ENCODE assay signal across 12 cellular contexts in genomic region chrX:54447461-54447860, GRCh38. TPM values are rescaled to one million over a fixed set of nuclear protein-coding genes. Genes with fewer than 3 reads are reported as not detected.
DNase-seq lines count a peak whose midpoint lies in the region; ATAC-seq and TF ChIP-seq lines count a peak whose summit lies in the region.
"Had no signal": no experiment of that assay in that cellular context is flagged by ENCODE, and none has a peak within 500 bp of the region (broad histone marks: within the 10 kb centered on the region; RNA-seq: fewer than 3 reads in every experiment).

No MANE protein-coding gene starts in this region.

- H3K27me3 Mint-ChIP-seq in GM23338 (ENCODE audit: insufficient read depth, low read depth, poor library complexity): peaks cover 7% of the 10 kb centered on the region
- H3K27me3 Mint-ChIP-seq: activated T-helper 17 cell treated with anti-CD3 and anti-CD28 coated beads, Interleukin-2, amount 50 U/mL, for 72 hours; effector memory CD8-positive, alpha-beta T cell had no signal

- no peaks in the 10 kb centered on the region; the same call in 2 of the 3 replicates for H3K9me3 Mint-ChIP-seq in GM23338
- H3K9me3 Mint-ChIP-seq: activated T-helper 17 cell treated with anti-CD3 and anti-CD28 coated beads, Interleukin-2, amount 50 U/mL, for 72 hours; effector memory CD8-positive, alpha-beta T cell had no signal

- H3K9me3 ChIP-seq in SK-N-SH (no peaks in the 10 kb centered on the region), hepatocyte (ENCODE audit: low read depth) (no peaks in the 10 kb centered on the region)

- no peaks in the 10 kb centered on the region for H3F3A ChIP-seq in GM23338 (replicated peaks; ENCODE audit: low read depth)
- H3F3A ChIP-seq in SK-N-SH (replicated peaks; ENCODE audit: insufficient read depth): no peaks in the 10 kb centered on the region

- TF ChIP-seq EP300 in SK-N-SH (IDR thresholded peaks at IDR 0.05; ENCODE audit: borderline replicate concordance in 1 of 2, low read depth in 1 of 2, low read length in 1 of 2): no peak

- H3K4me1 ChIP-seq in GM23338 (ENCODE audit: insufficient read depth) (peaks cover 7% of the 10 kb centered on the region; the same call in 1 of the 2 replicates), SK-N-SH (ENCODE audit: control insufficient read depth in 1 of 2, insufficient read depth in 2 of 2, low read depth in 1 of 2, low read length in 1 of 2) (no peaks in the 10 kb centered on the region), hepatocyte (ENCODE audit: insufficient read depth) (no peaks in the 10 kb centered on the region)

- H3K9ac ChIP-seq in SK-N-SH: no peak overlapping the region

- DNase-seq in AG04449 (ENCODE audit: low read depth, low spot score) (no peak), GM23338 (ENCODE audit: low spot score) (peak; percentile 45), SK-N-SH (no peak), hepatocyte (ENCODE audit: low spot score) (peak; percentile 13), middle frontal gyrus (ENCODE audit: extremely low spot score, low spot score) (no peak), GM19240 (ENCODE audit: insufficient read length, low spot score) (no peak), KG1 (lab: John Stamatoyannopoulos, UW) (no peak)
- DNase-seq: effector memory CD8-positive, alpha-beta T cell; EL; NCI-H345 had no signal

- H3K9me2 ChIP-seq in GM23338 (ENCODE audit: insufficient read depth) (no peaks in the 10 kb centered on the region), SK-N-SH (no peaks in the 10 kb centered on the region), hepatocyte (replicated peaks; ENCODE audit: insufficient read depth) (no peaks in the 10 kb centered on the region)

- CTCF ChIA-PET in AG04449 (lab: Yijun Ruan, JAX): no interaction called here
- CTCF ChIA-PET in SK-N-SH (lab: Yijun Ruan, JAX): no interaction called here

- H3K27ac Mint-ChIP-seq in GM23338: no peak overlapping the region
- H3K27ac Mint-ChIP-seq: activated T-helper 17 cell treated with anti-CD3 and anti-CD28 coated beads, Interleukin-2, amount 50 U/mL, for 72 hours; effector memory CD8-positive, alpha-beta T cell had no signal

- no peak overlapping the region; the same call in 1 of the 2 replicates for H3K27ac ChIP-seq in GM23338 (ENCODE audit: low read depth)
- no peak overlapping the region for H3K27ac ChIP-seq in SK-N-SH (ENCODE audit: low read depth in 2 of 2, low read length in 1 of 2)
- no peak overlapping the region for H3K27ac ChIP-seq in hepatocyte

- peaks cover 14% of the 10 kb centered on the region for H3K4me1 Mint-ChIP-seq in GM23338

- H3K79me2 ChIP-seq in GM23338 (replicated peaks; ENCODE audit: insufficient read depth) (peaks cover 4% of the 10 kb centered on the region; the same call in 1 of the 2 replicates), SK-N-SH (ENCODE audit: insufficient read depth) (peaks cover 12% of the 10 kb centered on the region), hepatocyte (no peaks in the 10 kb centered on the region)

- POLR2A ChIA-PET in AG04449 (lab: Yijun Ruan, JAX): no interaction called here
- POLR2A ChIA-PET in SK-N-SH (lab: Yijun Ruan, JAX): interaction anchor here (0.7 kb wide), 1 partner anchor 49 kb away, joined by 4 read pairs; no protein-coding TSS in a partner anchor

- H3K36me3 Mint-ChIP-seq in GM23338 (ENCODE audit: low read depth): peaks cover 50% of the 10 kb centered on the region

- H2AFZ ChIP-seq in GM23338 (no peak overlapping the region), SK-N-SH (ENCODE audit: low read depth) (no peak overlapping the region), hepatocyte (no peak overlapping the region)

- TF ChIP-seq CTCF in AG04449 (IDR thresholded peaks at IDR 0.05; ENCODE audit: insufficient read depth, low read length, missing control alignments): peak; percentile 26
- peak; percentile 37 to 38; a peak in 3 of 4 replicates for TF ChIP-seq CTCF in GM23338 (conservative IDR thresholded peaks at IDR 0.05; ENCODE audit: low read depth in 2 of 2)
- peak; percentile 32 for TF ChIP-seq CTCF in SK-N-SH (IDR thresholded peaks at IDR 0.05)
- TF ChIP-seq CTCF in hepatocyte (IDR thresholded peaks at IDR 0.05; ENCODE audit: poor library complexity): peak; percentile 14

- H3K27me3 ChIP-seq in GM23338 (ENCODE audit: insufficient read depth) (no peaks in the 10 kb centered on the region), SK-N-SH (ENCODE audit: insufficient read depth) (no peaks in the 10 kb centered on the region), hepatocyte (no peaks in the 10 kb centered on the region)

- no peak overlapping the region for H3K4me3 Mint-ChIP-seq in GM23338
- H3K4me3 Mint-ChIP-seq: activated T-helper 17 cell treated with anti-CD3 and anti-CD28 coated beads, Interleukin-2, amount 50 U/mL, for 72 hours; effector memory CD8-positive, alpha-beta T cell had no signal

- TF ChIP-seq RAD21 in SK-N-SH (IDR thresholded peaks at IDR 0.05; ENCODE audit: low read length): no peak

- no peak overlapping the region for H3K4me3 ChIP-seq in AG04449 (ENCODE audit: low read depth, low read length)
- H3K4me3 ChIP-seq in GM23338: no peak overlapping the region
- no peak overlapping the region for H3K4me3 ChIP-seq in SK-N-SH (ENCODE audit: low read depth in 2 of 2, low read length in 1 of 2)
- H3K4me3 ChIP-seq in hepatocyte: no peak overlapping the region

- H3K4me2 ChIP-seq in GM23338 (no peak overlapping the region), SK-N-SH (no peak overlapping the region), hepatocyte (no peak overlapping the region)

- H4K20me1 ChIP-seq in GM23338 (replicated peaks; ENCODE audit: insufficient read depth) (no peaks in the 10 kb centered on the region), SK-N-SH (ENCODE audit: insufficient read depth) (no peaks in the 10 kb centered on the region), hepatocyte (ENCODE audit: insufficient read depth, poor library complexity, severe bottlenecking) (no peaks in the 10 kb centered on the region)

- H3K36me3 ChIP-seq in GM23338 (ENCODE audit: insufficient read depth) (no peaks in the 10 kb centered on the region), SK-N-SH (replicated peaks in 1 of 2; ENCODE audit: control insufficient read depth in 1 of 2, insufficient read depth in 2 of 2, low read length in 1 of 2) (peaks cover 10 to 29% of the 10 kb centered on the region in 2 experiments), hepatocyte (replicated peaks; ENCODE audit: insufficient read depth, low read depth) (no peaks in the 10 kb centered on the region)

- ATAC-seq in GM23338: peak; percentile 71
- ATAC-seq in GM21619 (IDR thresholded peaks at IDR 0.05; ENCODE audit: unreplicated experiment): no peak
- ATAC-seq: activated T-helper 17 cell treated with anti-CD3 and anti-CD28 coated beads, Interleukin-2, amount 50 U/mL, for 72 hours; effector memory CD8-positive, alpha-beta T cell had no signal

- 62% methylated on average over 4 of the region's 5 CpGs for WGBS in SK-N-SH (ENCODE audit: low lambda C conversion rate)
- 79% methylated on average over 5 of the region's 5 CpGs for WGBS in hepatocyte (ENCODE audit: low lambda C conversion rate, missing lambda C conversion rate)

TF ChIP-seq in GM23338, 12 proteins besides CTCF, POLR2A, EP300 and RAD21 (continues in another document):
- TF ChIP-seq NANOG (IDR thresholded peaks at IDR 0.05; ENCODE audit: borderline replicate concordance): no peak
- TF ChIP-seq ZNF114 (CRISPR knock-in tag; IDR thresholded peaks at IDR 0.05): no peak
- no peak for TF ChIP-seq CREB1 (CRISPR knock-in tag; IDR thresholded peaks at IDR 0.05; ENCODE audit: low read depth)
- no peak for TF ChIP-seq ZNF331 (CRISPR knock-in tag; IDR thresholded peaks at IDR 0.05; ENCODE audit: low read depth)
- TF ChIP-seq JUNB (IDR thresholded peaks at IDR 0.05; ENCODE audit: unreplicated experiment): no peak

TF ChIP-seq in SK-N-SH, 30 proteins besides CTCF, POLR2A, EP300 and RAD21:
- TF ChIP-seq JUND (IDR thresholded peaks at IDR 0.05): no peak

RNA-seq across cellular contexts. Expression of gene TSR2, which starts 7.3 kb away (rescaled TPM):
- 20.6 and 26.0 TPM in 2 replicates for total RNA-seq in GM23338 (2014; rRNA removed; shearing (Covaris generic))
- polyA plus RNA-seq in GM23338 (2016; fragmentation: Nextera tagmentation; extraction: Ambion mirVana) (52.2 and 60.1 TPM in 2 replicates), SK-N-SH (2012; rRNA removed) (23.7 and 32.8 TPM in 2 replicates), hepatocyte (58.4 and 58.8 TPM in 2 replicates)
- 37.7 and 44.8 TPM in 2 replicates for polyA plus RNA-seq in SK-N-SH (2012; cell fraction: cytosol; rRNA removed)
- 14.6 and 16.1 TPM in 2 replicates for polyA plus RNA-seq in SK-N-SH (2012; cell fraction: nucleus; rRNA removed)
- total RNA-seq in hepatocyte: 16.5 and 18.9 TPM in 2 replicates

RNA-seq across cellular contexts. Expression of gene FGD1, which starts 48.6 kb away (rescaled TPM):
- 23.8 and 24.9 TPM in 2 replicates for total RNA-seq in GM23338 (2014; rRNA removed; shearing (Covaris generic))
- polyA plus RNA-seq in GM23338 (2016; fragmentation: Nextera tagmentation; extraction: Ambion mirVana) (11.8 and 12.7 TPM in 2 replicates), SK-N-SH (2012; rRNA removed) (3.3 and 6.3 TPM in 2 replicates), hepatocyte (8.7 and 11.9 TPM in 2 replicates)
- 4.1 and 6.3 TPM in 2 replicates for polyA plus RNA-seq in SK-N-SH (2012; cell fraction: cytosol; rRNA removed)
- polyA plus RNA-seq in SK-N-SH (2012; cell fraction: nucleus; rRNA removed): 10.8 and 13.4 TPM in 2 replicates
- total RNA-seq in hepatocyte: 4.7 and 9.0 TPM in 2 replicates

Comparison
In these comparisons a context has a peak if more than half of its experiments do, and no peak if none do; other contexts are left out.
1. DNase-seq: peak in GM23338 (single experiment) and hepatocyte (single experiment); none in AG04449 (single experiment), SK-N-SH (single experiment), middle frontal gyrus (single experiment), GM19240 (single experiment) and KG1 (single experiment).
2. Peak in every context shown above with its lines, with median percentiles within 50 percentile points of each other: CTCF ChIP-seq.